In genomic region chr2:78999410-78999809, GRCh38 we compare ENCODE assay signal across 11 cellular contexts. TPM values are rescaled to one million over a fixed set of nuclear protein-coding genes. Genes with fewer than 3 reads are reported as not detected.
DNase-seq lines count a peak whose midpoint lies in the region; ATAC-seq, FAIRE-seq and TF ChIP-seq lines count a peak whose summit lies in the region.
"Had no signal": no experiment of that assay in that cellular context is flagged by ENCODE, and none has a peak within 500 bp of the region (broad histone marks: within the 10 kb centered on the region; RNA-seq: fewer than 3 reads in every experiment).

No MANE protein-coding gene starts in this region.

- CTCF ChIA-PET in SK-N-SH (lab: Yijun Ruan, JAX) = interaction anchor here (0.6 to 3.8 kb wide), 6 partner anchors 10 to 643 kb away, joined by 3 to 24 read pairs (median 3); no protein-coding TSS in a partner anchor
- CTCF ChIA-PET in endothelial cell of umbilical vein (lab: Charles Lee) = no interaction called here

- POLR2A ChIA-PET in SK-N-SH (lab: Yijun Ruan, JAX) = no interaction called here
- POLR2A ChIA-PET in endothelial cell of umbilical vein (lab: Charles Lee) = interaction anchor here (0.6 kb wide), 1 partner anchor 648 kb away, joined by 4 read pairs; no protein-coding TSS in a partner anchor

- H3K9me3 ChIP-seq in SK-N-SH (no peaks in the 10 kb centered on the region), endothelial cell of umbilical vein (replicated peaks; ENCODE audit: control insufficient read depth, insufficient read depth, low read length) (no peaks in the 10 kb centered on the region), gastrocnemius medialis (no peaks in the 10 kb centered on the region), ascending aorta (no peaks in the 10 kb centered on the region)

- TF ChIP-seq POLR2A in endothelial cell of umbilical vein (IDR thresholded peaks at IDR 0.05; ENCODE audit: low read depth, low read length) = no peak
- TF ChIP-seq POLR2A in gastrocnemius medialis (IDR thresholded peaks at IDR 0.05) = no peak

- in situ Hi-C loops in gastrocnemius medialis (cut with MboI; ENCODE audit: low sequenced_read_pairs in 4 of 4) = no loop called here

- ATAC-seq in SK-N-SH treated with all-trans-retinoic acid at 6 μM for 48 hours = no peak
- no peak for ATAC-seq in gastrocnemius medialis
- no peak for ATAC-seq in HG03139 (IDR thresholded peaks at IDR 0.05; ENCODE audit: unreplicated experiment)

- dilution Hi-C loops in endothelial cell of umbilical vein (cut with MboI; ENCODE audit: extremely low pct_ligation_motif_present, low sequenced_read_pairs) = no loop called here

- DNase-seq in SK-N-SH (peak; percentile 42), NCI-H460 (ENCODE audit: extremely low read depth, low read depth) (peak; percentile 21), endothelial cell of umbilical vein (ENCODE audit: low read depth, low spot score) (peak; percentile 26), superior temporal gyrus (ENCODE audit: extremely low spot score) (peak; percentile 77), gastrocnemius medialis (no peak), ascending aorta (ENCODE audit: low spot score in 2 of 2) (no peak)
- DNase-seq: NCI-H1417 treated with DMSO at 0.1 percent for 48 hours had no signal

- no peak overlapping the region for H3K9ac ChIP-seq in SK-N-SH
- H3K9ac ChIP-seq in endothelial cell of umbilical vein (replicated peaks; ENCODE audit: extremely low read depth, insufficient read depth, low read length) = no peak overlapping the region

- H3K4me1 ChIP-seq in SK-N-SH (ENCODE audit: control insufficient read depth in 1 of 2, insufficient read depth in 2 of 2, low read depth in 1 of 2, low read length in 1 of 2) (peaks cover 0 to 15% of the 10 kb centered on the region in 2 experiments; a peak in 2 of 4 replicates), endothelial cell of umbilical vein (ENCODE audit: control insufficient read depth, extremely low read depth, insufficient read depth, low read length) (no peaks in the 10 kb centered on the region), gastrocnemius medialis (no peaks in the 10 kb centered on the region), ascending aorta (no peaks in the 10 kb centered on the region)

- no peaks in the 10 kb centered on the region for H3K27me3 ChIP-seq in SK-N-SH (ENCODE audit: insufficient read depth)
- H3K27me3 ChIP-seq in endothelial cell of umbilical vein (ENCODE audit: control insufficient read depth in 2 of 2, insufficient read depth in 2 of 2, low read length in 2 of 2) = peaks cover 3% of the 10 kb centered on the region in 2 experiments
- peaks cover 3 to 4% (median 4%) of the 10 kb centered on the region in 3 donors for H3K27me3 ChIP-seq in gastrocnemius medialis
- no peaks in the 10 kb centered on the region for H3K27me3 ChIP-seq in ascending aorta

- H3K4me2 ChIP-seq in SK-N-SH (no peak overlapping the region), endothelial cell of umbilical vein (ENCODE audit: insufficient read depth, low read length) (no peak overlapping the region)

- peak; percentile 70 for TF ChIP-seq RAD21 in SK-N-SH (IDR thresholded peaks at IDR 0.05; ENCODE audit: low read length)

- H3K27ac ChIP-seq in SK-N-SH (ENCODE audit: low read depth in 2 of 2, low read length in 1 of 2) (no peak overlapping the region), endothelial cell of umbilical vein (ENCODE audit: insufficient read depth, low read depth, low read length) (no peak overlapping the region), gastrocnemius medialis (no peak overlapping the region), ascending aorta (no peak overlapping the region)

- H2AFZ ChIP-seq in SK-N-SH (ENCODE audit: low read depth) = no peak overlapping the region
- H2AFZ ChIP-seq in endothelial cell of umbilical vein (ENCODE audit: low read depth, low read length) = no peak overlapping the region

- FAIRE-seq in endothelial cell of umbilical vein (lab: Jason Lieb, UNC) = no peak

- H3K36me3 ChIP-seq in SK-N-SH (replicated peaks in 1 of 2; ENCODE audit: control insufficient read depth in 1 of 2, insufficient read depth in 2 of 2, low read length in 1 of 2) = no peaks in the 10 kb centered on the region
- no peaks in the 10 kb centered on the region for H3K36me3 ChIP-seq in endothelial cell of umbilical vein (ENCODE audit: control insufficient read depth in 2 of 2, extremely low read depth in 1 of 2, insufficient read depth in 2 of 2, low read length in 2 of 2)
- H3K36me3 ChIP-seq in gastrocnemius medialis = no peaks in the 10 kb centered on the region
- H3K36me3 ChIP-seq in ascending aorta = no peaks in the 10 kb centered on the region

- H4K20me1 ChIP-seq in SK-N-SH (ENCODE audit: insufficient read depth) (no peaks in the 10 kb centered on the region), endothelial cell of umbilical vein (replicated peaks; ENCODE audit: control insufficient read depth, extremely low read depth, insufficient read depth, low read length) (no peaks in the 10 kb centered on the region)

- H3K9me1 ChIP-seq in endothelial cell of umbilical vein (replicated peaks; ENCODE audit: control insufficient read depth, extremely low read depth, insufficient read depth, low read length) = no peaks in the 10 kb centered on the region

- no TSS peak for BruUV-seq in endothelial cell of umbilical vein (replicated peaks; lab: Mats Ljungman, UMichigan)

- no peaks in the 10 kb centered on the region for H3K9me2 ChIP-seq in SK-N-SH

- H3K79me2 ChIP-seq in SK-N-SH (ENCODE audit: insufficient read depth) (no peaks in the 10 kb centered on the region), endothelial cell of umbilical vein (ENCODE audit: control insufficient read depth, insufficient read depth, low read length) (no peaks in the 10 kb centered on the region)

- no peaks in the 10 kb centered on the region for H3F3A ChIP-seq in SK-N-SH (replicated peaks; ENCODE audit: insufficient read depth)

- intact Hi-C loops in endothelial cell of umbilical vein (cut with micrococcal nuclease) = loop anchor here (1.0 kb wide), 1 partner anchor 326 kb away; no protein-coding TSS in a partner anchor
- intact Hi-C loops in gastrocnemius medialis (cut with DNase I; ENCODE audit: low total_unique reads) = no loop called here
- intact Hi-C loops in ascending aorta (cut with DNase I) = no loop called here

- H3K4me3 ChIP-seq in SK-N-SH (ENCODE audit: low read depth in 2 of 2, low read length in 1 of 2) (no peak overlapping the region), endothelial cell of umbilical vein (replicated peaks in 1 of 3; ENCODE audit: insufficient read depth in 1 of 3, low read depth in 1 of 3, low read length in 3 of 3) (no peak overlapping the region), gastrocnemius medialis (no peak overlapping the region), ascending aorta (no peak overlapping the region)

- 37% methylated on average over 3 of the region's 3 CpGs for WGBS in SK-N-SH (ENCODE audit: low lambda C conversion rate)

- TF ChIP-seq CTCF in SK-N-SH (IDR thresholded peaks at IDR 0.05) (peak; percentile 56), endothelial cell of umbilical vein (IDR thresholded peaks at IDR 0.05; ENCODE audit: extremely low read depth in 1 of 2, insufficient read depth in 1 of 2, low read depth in 1 of 2, low read length in 2 of 2) (peak; percentile 10 to 30), gastrocnemius medialis (IDR thresholded peaks at IDR 0.05 in 4 of 5, conservative IDR thresholded peaks at IDR 0.05 in 1 of 5) (no peak), ascending aorta (IDR thresholded peaks at IDR 0.05) (peak in 1 of 3 experiments; percentile 23)

- TF ChIP-seq EP300 in SK-N-SH (IDR thresholded peaks at IDR 0.05; ENCODE audit: borderline replicate concordance in 1 of 2, low read depth in 1 of 2, low read length in 1 of 2) = no peak

TF ChIP-seq in SK-N-SH, 30 proteins besides CTCF, POLR2A, EP300 and RAD21 (continues in another document):
- TF ChIP-seq USF2 (IDR thresholded peaks at IDR 0.05; ENCODE audit: borderline replicate concordance, low read depth, low read length) = no peak

TF ChIP-seq in SK-N-SH treated with all-trans-retinoic acid at 6 μM for 48 hours, 23 proteins besides CTCF, POLR2A, EP300 and RAD21:
- no peak for TF ChIP-seq TOX (CRISPR knock-in tag; IDR thresholded peaks at IDR 0.05; ENCODE audit: borderline replicate concordance)
- no peak for TF ChIP-seq TCF4 (CRISPR knock-in tag; IDR thresholded peaks at IDR 0.05; ENCODE audit: borderline replicate concordance)
- no peak for TF ChIP-seq ZFP30 (CRISPR knock-in tag; IDR thresholded peaks at IDR 0.05)

TF ChIP-seq in endothelial cell of umbilical vein, 7 proteins besides CTCF, POLR2A, EP300 and RAD21:
- TF ChIP-seq POLR2AphosphoS5 (IDR thresholded peaks at IDR 0.05; ENCODE audit: insufficient read depth, low read depth, low read length) = no peak
- TF ChIP-seq MAX (IDR thresholded peaks at IDR 0.05; ENCODE audit: insufficient read depth, insufficient read length) = no peak
- no peak for TF ChIP-seq EZH2 (IDR thresholded peaks at IDR 0.05; ENCODE audit: borderline replicate concordance, low read depth, low read length, severe bottlenecking)
- TF ChIP-seq MYC (IDR thresholded peaks at IDR 0.05; ENCODE audit: low read depth, low read length) = no peak
- TF ChIP-seq JUN (IDR thresholded peaks at IDR 0.05; ENCODE audit: borderline replicate concordance, insufficient read depth, insufficient read length, low read depth) = no peak
- no peak for TF ChIP-seq FOS (IDR thresholded peaks at IDR 0.05; ENCODE audit: borderline replicate concordance, insufficient read depth, low read length)
- TF ChIP-seq GATA2 (IDR thresholded peaks at IDR 0.05; ENCODE audit: insufficient read depth, insufficient read length, low read depth, low read length) = no peak

RNA-seq across cellular contexts. Expression of gene REG3G, which starts 26.1 kb away (rescaled TPM):
- polyA plus RNA-seq in SK-N-SH (2012; rRNA removed) (not detected in 2 replicates), endothelial cell of umbilical vein (not detected in 2 replicates)
- polyA plus RNA-seq in SK-N-SH (2012; cell fraction: cytosol; rRNA removed) = 0.05 TPM in 1 of 2 replicates, not detected in the other
- not detected in 2 replicates for polyA plus RNA-seq in SK-N-SH (2012; cell fraction: nucleus; rRNA removed)
- not detected in 2 replicates for total RNA-seq in NCI-H460 (2014; rRNA removed; shearing (Covaris generic))
- polyA plus RNA-seq in NCI-H460 (2014; cell fraction: nucleus; rRNA removed) = not detected in 2 replicates
- total RNA-seq in endothelial cell of umbilical vein (not detected in 2 replicates), gastrocnemius medialis (not detected), ascending aorta (not detected)
- polyA plus RNA-seq in endothelial cell of umbilical vein (2011; cell fraction: cytosol; rRNA removed) = not detected in 2 replicates
- not detected in 2 replicates for polyA plus RNA-seq in endothelial cell of umbilical vein (2011; cell fraction: nucleus; rRNA removed)
- not detected in 2 replicates for polyA plus RNA-seq in endothelial cell of umbilical vein (2012)
- not detected in 2 replicates for polyA minus RNA-seq in endothelial cell of umbilical vein
- not detected for polyA minus RNA-seq in endothelial cell of umbilical vein (2011; cell fraction: cytosol; rRNA and poly(A)+ RNA removed)
- not detected in 2 replicates for polyA minus RNA-seq in endothelial cell of umbilical vein (2011; cell fraction: nucleus; rRNA and poly(A)+ RNA removed)
- total RNA-seq: CD4-positive, CD25-positive, alpha-beta regulatory T cell had no signal
- polyA plus RNA-seq: CD4-positive, CD25-positive, alpha-beta regulatory T cell; esophagus had no signal

Comparison
In these comparisons a context has a peak if more than half of its experiments do, and no peak if none do; other contexts are left out.
1. DNase-seq: peak in SK-N-SH (single experiment), NCI-H460 (single experiment), endothelial cell of umbilical vein (single experiment) and superior temporal gyrus (single experiment); none in gastrocnemius medialis (0 of 2) and ascending aorta (0 of 2).
2. CTCF ChIP-seq: peak in SK-N-SH (single experiment) and endothelial cell of umbilical vein (2 of 2); none in gastrocnemius medialis (0 of 5).